ENCODE assay signal across 2 cellular contexts in genomic region chr1:151502859-151503509, GRCh38.
TF ChIP-seq lines count a peak whose summit lies in the region.

No MANE protein-coding gene starts in this region.

TF ChIP-seq in GM12878, 131 proteins besides CTCF, POLR2A, EP300 and RAD21:
- TF ChIP-seq NR2F1 (conservative IDR thresholded peaks at IDR 0.05) (peak; percentile 35; the same call in 1 of the 2 replicates), SMARCA5 (IDR thresholded peaks at IDR 0.05) (no peak)
TF ChIP-seq in GM12878: peak in this region for 1.

TF ChIP-seq in neural cell, 6 proteins besides CTCF, POLR2A, EP300 and RAD21:
- TF ChIP-seq POLR2AphosphoS5 (IDR thresholded peaks at IDR 0.05) (peak; percentile 56), REST (IDR thresholded peaks at IDR 0.05; ENCODE audit: borderline replicate concordance) (no peak)
